Comparison of ENCODE assay signal across 23 cellular contexts in the genomic region with DNA sequence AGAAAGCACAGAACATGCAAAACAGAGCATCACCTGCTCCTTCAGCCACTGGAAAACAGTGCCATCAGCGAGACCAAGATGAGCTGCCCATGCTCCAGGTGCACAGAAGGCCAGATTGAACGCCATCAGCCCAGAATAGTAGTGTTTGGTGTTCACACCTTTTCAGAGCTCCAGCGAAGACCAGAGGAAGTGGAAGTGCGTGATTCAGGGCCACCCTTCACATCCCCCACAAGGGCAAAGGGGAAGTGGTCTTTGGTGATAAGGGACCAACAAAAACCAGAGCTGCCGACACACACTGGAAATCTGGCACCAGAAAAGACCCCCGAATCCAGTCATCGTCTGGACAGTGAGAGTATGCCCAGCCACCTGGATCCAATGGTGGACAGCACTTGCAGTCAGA. TPM values are rescaled to one million over a fixed set of nuclear protein-coding genes. Genes with fewer than 3 reads are reported as not detected.
A peak's percentile ranks its signal among the peaks of the same experiment; 100 is the strongest.
DNase-seq lines count a peak whose midpoint lies in the region; ATAC-seq, FAIRE-seq and TF ChIP-seq lines count a peak whose summit lies in the region.
"Had no signal": no experiment of that assay in that cellular context is flagged by ENCODE, and none has a peak within 500 bp of the region (broad histone marks: within the 10 kb centered on the region; RNA-seq: fewer than 3 reads in every experiment).

No MANE protein-coding gene starts in this region.

- no peaks in the 10 kb centered on the region for H3K9me3 Mint-ChIP-seq in activated T-cell treated with anti-CD3 and anti-CD28 coated beads, Interleukin-2, amount 50 U/mL, for 72 hours
- H3K9me3 Mint-ChIP-seq: T-cell had no signal

- no peaks in the 10 kb centered on the region for H3K9me3 ChIP-seq in BLaER1
- H3K9me3 ChIP-seq: A549, Caco-2, Peyer's patch, SK-N-SH had no signal

- no peak overlapping the region for H3K4me3 Mint-ChIP-seq in activated T-cell treated with anti-CD3 and anti-CD28 coated beads, Interleukin-2, amount 50 U/mL, for 72 hours
- H3K4me3 Mint-ChIP-seq: T-cell had no signal

- peak overlapping the region; percentile 78; the same call in 1 of the 2 replicates for H2AFZ ChIP-seq in KMS-11 (ENCODE audit: low read depth)
- H2AFZ ChIP-seq: GM23248 had no signal

- TF ChIP-seq CTCF in KMS-11 (conservative IDR thresholded peaks at IDR 0.05; ENCODE audit: low read depth, low read length): no peak

- H3K27me3 ChIP-seq in BLaER1: no peaks in the 10 kb centered on the region
- H3K27me3 ChIP-seq in KMS-11 (ENCODE audit: insufficient read depth, low read depth): no peaks in the 10 kb centered on the region
- no peaks in the 10 kb centered on the region for H3K27me3 ChIP-seq in layer of hippocampus (ENCODE audit: control insufficient read depth, insufficient read depth, low read length)
- H3K27me3 ChIP-seq: Peyer's patch had no signal

- peak overlapping the region; percentile 86 for H3K4me2 ChIP-seq in BLaER1
- peak overlapping the region; percentile 64 for H3K4me2 ChIP-seq in KMS-11
- H3K4me2 ChIP-seq: A549, SK-N-SH had no signal

- ATAC-seq in activated T-cell treated with anti-CD3 and anti-CD28 coated beads, Interleukin-2, amount 50 U/mL, for 72 hours (replicated peaks in 1 of 2): no peak
- no peak for ATAC-seq in HG02973 (IDR thresholded peaks at IDR 0.05; ENCODE audit: unreplicated experiment)
- ATAC-seq: A549, HCT116, K562, T-cell had no signal

- no peak overlapping the region for H3K4me3 ChIP-seq in BLaER1
- H3K4me3 ChIP-seq in KMS-11 (IDR thresholded peaks at IDR 0.05; ENCODE audit: insufficient read depth, low read depth, low read length): no peak overlapping the region
- H3K4me3 ChIP-seq: A549, GM23248, K562, Peyer's patch had no signal

- H3K27me3 Mint-ChIP-seq in activated T-cell treated with anti-CD3 and anti-CD28 coated beads, Interleukin-2, amount 50 U/mL, for 72 hours (ENCODE audit: low read depth): peaks cover 32% of the 10 kb centered on the region

- H4K20me1 ChIP-seq in BLaER1: no peaks in the 10 kb centered on the region
- no peaks in the 10 kb centered on the region for H4K20me1 ChIP-seq in KMS-11 (ENCODE audit: insufficient read depth)

- peaks cover 44% of the 10 kb centered on the region for H3K4me1 ChIP-seq in BLaER1
- H3K4me1 ChIP-seq in KMS-11 (ENCODE audit: low read depth, poor library complexity, severe bottlenecking): peaks cover 40% of the 10 kb centered on the region
- H3K4me1 ChIP-seq: A549, Caco-2, Peyer's patch had no signal

- H3K27ac Mint-ChIP-seq in activated T-cell treated with anti-CD3 and anti-CD28 coated beads, Interleukin-2, amount 50 U/mL, for 72 hours: no peak overlapping the region
- H3K27ac Mint-ChIP-seq: T-cell had no signal

- H3K9ac ChIP-seq in BLaER1 (no peak overlapping the region), KMS-11 (no peak overlapping the region; the same call in 1 of the 2 replicates)
- H3K9ac ChIP-seq: GM23248, SK-N-SH had no signal

- peaks cover 12% of the 10 kb centered on the region for H3K4me1 Mint-ChIP-seq in activated T-cell treated with anti-CD3 and anti-CD28 coated beads, Interleukin-2, amount 50 U/mL, for 72 hours (ENCODE audit: low read depth)

- no peaks in the 10 kb centered on the region for H3K36me3 Mint-ChIP-seq in activated T-cell treated with anti-CD3 and anti-CD28 coated beads, Interleukin-2, amount 50 U/mL, for 72 hours (ENCODE audit: insufficient read depth in 2 of 2)
- H3K36me3 Mint-ChIP-seq: T-cell had no signal

- H3K79me2 ChIP-seq in KMS-11 (ENCODE audit: insufficient read depth, low read depth): no peaks in the 10 kb centered on the region

- DNase-seq in OCI-M1 (lab: John Stamatoyannopoulos, UW) (peak; percentile 7), RCC 7860 (ENCODE audit: low spot score) (no peak), NCI-H446 treated with DMSO at 0.1 percent for 48 hours (lab: John Stamatoyannopoulos, UW) (no peak)
- no peak for DNase-seq in activated T-cell treated with anti-CD3 and anti-CD28 coated beads, Interleukin-2, amount 50 U/mL, for 72 hours
- DNase-seq: Caco-2, EL, GM23248, NCI-H1930, NCI-H748 treated with DMSO at 0.1 percent for 48 hours, Peyer's patch, SHP77, SK-N-SH, T-cell had no signal

- no peak for FAIRE-seq in RCC 7860 (lab: Jason Lieb, UNC)
- FAIRE-seq: A549, K562 had no signal

- H3K27ac ChIP-seq in BLaER1 (peak overlapping the region; percentile 3; the same call in 1 of the 2 replicates), KMS-11 (peak overlapping the region; percentile 53), layer of hippocampus (ENCODE audit: low read depth, low read length) (peak overlapping the region; percentile 9)
- H3K27ac ChIP-seq: A549, C4-2B, GM23248, Peyer's patch had no signal

- H3K36me3 ChIP-seq in BLaER1 (no peaks in the 10 kb centered on the region), KMS-11 (ENCODE audit: insufficient read depth) (no peaks in the 10 kb centered on the region)
- H3K36me3 ChIP-seq: Peyer's patch had no signal

RNA-seq across cellular contexts. Expression of gene TMEM72, which starts 29.5 kb away (rescaled TPM):
- not detected for total RNA-seq in activated T-cell treated with anti-CD3 and anti-CD28 coated beads, Interleukin-2, amount 50 U/mL, for 72 hours
- total RNA-seq: Caco-2, GM23248, K562, M059J, NCI-H460 had no signal

Comparison
In these comparisons a context has a peak if more than half of its experiments do, and no peak if none do; other contexts are left out.
1. H3K27ac ChIP-seq: peak in every context shown above with its lines; median percentile 53 in KMS-11; 9 in layer of hippocampus; 3 in BLaER1.